In the genomic region with DNA sequence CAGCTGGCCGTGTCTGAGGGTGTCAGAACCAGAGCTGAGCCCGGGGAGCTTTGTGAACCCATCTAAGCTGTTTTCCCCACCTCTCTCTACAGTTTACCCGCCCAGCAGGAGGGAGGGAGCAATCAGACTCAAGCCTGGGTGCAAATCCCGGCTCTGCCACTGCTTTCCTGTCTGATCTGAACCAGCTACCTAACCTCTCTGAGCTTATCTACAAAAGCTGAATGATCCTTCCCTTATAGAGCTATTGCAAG, we compare ENCODE assay signal across 8 cellular contexts. TPM values are rescaled to one million over a fixed set of nuclear protein-coding genes. Genes with fewer than 3 reads are reported as not detected.
DNase-seq lines count a peak whose midpoint lies in the region; ATAC-seq and TF ChIP-seq lines count a peak whose summit lies in the region.

No MANE protein-coding gene starts in this region.

- H3K4me1 Mint-ChIP-seq in CD8-positive, alpha-beta T cell (ENCODE audit: low read depth), result peaks cover 54% of the 10 kb centered on the region

- no peaks in the 10 kb centered on the region for H3K27me3 ChIP-seq in CD8-positive, alpha-beta T cell (ENCODE audit: insufficient read depth, low read length)
- H3K27me3 ChIP-seq in ascending aorta, result no peaks in the 10 kb centered on the region
- H3K27me3 ChIP-seq in kidney epithelial cell (ENCODE audit: control insufficient read depth, insufficient read depth, low read length), result no peaks in the 10 kb centered on the region
- H3K27me3 ChIP-seq in suprapubic skin, result no peaks in the 10 kb centered on the region

- POLR2A ChIA-PET in CD8-positive, alpha-beta T cell (lab: Charles Lee), result interaction anchor here (0.8 to 2.7 kb wide), 5 partner anchors 11 to 290 kb away, joined by 3 to 10 read pairs (median 3); a partner anchor contains a TSS

- H3K4me3 ChIP-seq in CD8-positive, alpha-beta T cell (ENCODE audit: low read depth, low read length), result peak overlapping the region; percentile 81
- peak overlapping the region; percentile 70 to 81 for H3K4me3 ChIP-seq in ascending aorta
- peak overlapping the region; percentile 45 for H3K4me3 ChIP-seq in kidney epithelial cell (ENCODE audit: low read depth, low read length)
- peak overlapping the region; percentile 60 for H3K4me3 ChIP-seq in suprapubic skin

- no peaks in the 10 kb centered on the region for H3K27me3 Mint-ChIP-seq in CD8-positive, alpha-beta T cell (ENCODE audit: low read depth)

- CTCF ChIA-PET in CD8-positive, alpha-beta T cell (lab: Charles Lee), result interaction anchor here (0.7 to 5.2 kb wide), 28 partner anchors 12 to 249 kb away, joined by 3 to 18 read pairs (median 4); a partner anchor contains a TSS

- TF ChIP-seq CTCF in CD8-positive, alpha-beta T cell (IDR thresholded peaks at IDR 0.05), result no peak
- TF ChIP-seq CTCF in ascending aorta (IDR thresholded peaks at IDR 0.05) (no peak), kidney epithelial cell (IDR thresholded peaks at IDR 0.05; ENCODE audit: insufficient read depth, low read length, poor library complexity, severe bottlenecking) (no peak), suprapubic skin (IDR thresholded peaks at IDR 0.05) (no peak)

- peaks cover 45% of the 10 kb centered on the region for H3K36me3 Mint-ChIP-seq in CD8-positive, alpha-beta T cell

- peak in 1 of 7 experiments; percentile 19 for DNase-seq in CD8-positive, alpha-beta T cell
- no peak for DNase-seq in ascending aorta (ENCODE audit: low spot score in 2 of 2)
- no peak for DNase-seq in kidney epithelial cell (ENCODE audit: low read depth)
- DNase-seq in suprapubic skin (ENCODE audit: low spot score in 2 of 2), result no peak
- DNase-seq in COLO829 (ENCODE audit: low spot score), result no peak
- DNase-seq in retina, result no peak
- no peak for DNase-seq in NCI-H2227 (lab: John Stamatoyannopoulos, UW; ENCODE audit: unreplicated experiment)

- intact Hi-C loops in CD8-positive, alpha-beta T cell (cut with DNase I, micrococcal nuclease), result loop anchor here (1.0 to 5.0 kb wide), 6 partner anchors 14 to 77 kb away; a partner anchor contains a TSS
- intact Hi-C loops in ascending aorta (cut with DNase I), result loop anchor here (1.0 to 5.0 kb wide), 3 partner anchors 14 to 82 kb away; a partner anchor contains a TSS

- H3K9me3 ChIP-seq in CD8-positive, alpha-beta T cell (ENCODE audit: low read length), result no peaks in the 10 kb centered on the region
- H3K9me3 ChIP-seq in ascending aorta, result no peaks in the 10 kb centered on the region
- H3K9me3 ChIP-seq in suprapubic skin, result no peaks in the 10 kb centered on the region

- H3K4me1 ChIP-seq in CD8-positive, alpha-beta T cell (ENCODE audit: insufficient read depth, low read length), result peaks cover 38% of the 10 kb centered on the region
- H3K4me1 ChIP-seq in ascending aorta, result peaks cover 8 to 32% of the 10 kb centered on the region in 2 donors
- H3K4me1 ChIP-seq in suprapubic skin, result peaks cover 45% of the 10 kb centered on the region

- H3K9me3 Mint-ChIP-seq in CD8-positive, alpha-beta T cell, result peaks cover 13% of the 10 kb centered on the region

- H3K27ac ChIP-seq in CD8-positive, alpha-beta T cell (ENCODE audit: low read depth, low read length), result peak overlapping the region; percentile 69
- H3K27ac ChIP-seq in ascending aorta (peak overlapping the region; percentile 86 to 90), suprapubic skin (peak overlapping the region; percentile 84)

- TF ChIP-seq EP300 in suprapubic skin (IDR thresholded peaks at IDR 0.05), result no peak

- ATAC-seq in CD8-positive, alpha-beta T cell, result peak; percentile 34
- peak; percentile 6 for ATAC-seq in HG03139 (IDR thresholded peaks at IDR 0.05; ENCODE audit: unreplicated experiment)

- WGBS in suprapubic skin, result 0% methylated on average over 3 of the region's 4 CpGs

- peak overlapping the region; percentile 95 for H3K4me3 Mint-ChIP-seq in CD8-positive, alpha-beta T cell

- no peak for TF ChIP-seq POLR2A in suprapubic skin (IDR thresholded peaks at IDR 0.05)

- H3K27ac Mint-ChIP-seq in CD8-positive, alpha-beta T cell, result peak overlapping the region; percentile 96

- peaks cover 5% of the 10 kb centered on the region for H3K36me3 ChIP-seq in CD8-positive, alpha-beta T cell (ENCODE audit: insufficient read depth, low read length)
- H3K36me3 ChIP-seq in ascending aorta, result peaks cover 0 to 3% of the 10 kb centered on the region in 2 donors
- H3K36me3 ChIP-seq in kidney epithelial cell (ENCODE audit: control insufficient read depth, insufficient read depth, low read length), result no peaks in the 10 kb centered on the region
- H3K36me3 ChIP-seq in suprapubic skin, result no peaks in the 10 kb centered on the region

RNA-seq across cellular contexts. Expression of a gene that starts 0.3 kb away (rescaled TPM):
- total RNA-seq in CD8-positive, alpha-beta T cell, result 10 to 100 TPM; 17.4 to 18.2 TPM
- total RNA-seq in ascending aorta (34.3 TPM), kidney epithelial cell (39.9 and 44.4 TPM in 2 replicates), suprapubic skin (10 to 100 TPM; 15.3 to 21.8 (median 17.1) TPM)

RNA-seq across cellular contexts. Expression of a gene that starts 13.9 kb away (rescaled TPM):
- 1 to 10 TPM; 5.0 to 5.3 TPM for total RNA-seq in CD8-positive, alpha-beta T cell
- 30.1 TPM for total RNA-seq in ascending aorta
- total RNA-seq in kidney epithelial cell, result 1.8 and 2.3 TPM in 2 replicates
- 1 to 10 TPM; 1.2 to 7.3 (median 3.0) TPM for total RNA-seq in suprapubic skin

RNA-seq across cellular contexts. Expression of a gene that starts 37.5 kb away (rescaled TPM):
- not detected for total RNA-seq in CD8-positive, alpha-beta T cell
- total RNA-seq in ascending aorta, result not detected
- total RNA-seq in kidney epithelial cell, result not detected in 2 replicates
- 1 to 10 TPM; 3.3 to 7.9 (median 6.4) TPM for total RNA-seq in suprapubic skin
